Comparison of ENCODE assay signal across 18 cellular contexts in genomic region chr19:35117017-35117570, GRCh38. TPM values are rescaled to one million over a fixed set of nuclear protein-coding genes. Genes with fewer than 3 reads are reported as not detected.
DNase-seq lines count a peak whose midpoint lies in the region; ATAC-seq and TF ChIP-seq lines count a peak whose summit lies in the region.
"Had no signal": no experiment of that assay in that cellular context is flagged by ENCODE, and none has a peak within 500 bp of the region (broad histone marks: within the 10 kb centered on the region; RNA-seq: fewer than 3 reads in every experiment).

No MANE protein-coding gene starts in this region.

- peak overlapping the region; percentile 53 for H3K27ac Mint-ChIP-seq in Calu3 (ENCODE audit: unreplicated experiment)
- H3K27ac Mint-ChIP-seq: activated naive CD4-positive, alpha-beta T cell treated with anti-CD3 and anti-CD28 coated beads, Interleukin-2, amount 50 U/mL, for 72 hours; HFFc6 had no signal

- BruUV-seq in Calu3 (replicated peaks; lab: Mats Ljungman, UMichigan) = TSS peak; percentile 24

- no peak for TF ChIP-seq EP300 in esophagus muscularis mucosa (IDR thresholded peaks at IDR 0.05)

- H3K9me3 Mint-ChIP-seq in Calu3 (ENCODE audit: low read depth, unreplicated experiment) = no peaks in the 10 kb centered on the region
- H3K9me3 Mint-ChIP-seq: activated naive CD4-positive, alpha-beta T cell treated with anti-CD3 and anti-CD28 coated beads, Interleukin-2, amount 50 U/mL, for 72 hours; HFFc6 had no signal

- intact Hi-C loops in Calu3 (cut with micrococcal nuclease; ENCODE audit: unreplicated experiment) (no loop called here), esophagus muscularis mucosa (cut with DNase I) (no loop called here)

- H3K36me3 ChIP-seq in esophagus muscularis mucosa = no peaks in the 10 kb centered on the region

- H3K27me3 Mint-ChIP-seq in Calu3 (ENCODE audit: unreplicated experiment) = no peaks in the 10 kb centered on the region

- peaks cover 64% of the 10 kb centered on the region for H3K4me1 Mint-ChIP-seq in Calu3 (ENCODE audit: low read depth, unreplicated experiment)

- H3K4me3 Mint-ChIP-seq in Calu3 (ENCODE audit: low read depth, unreplicated experiment) = peak overlapping the region; percentile 74
- H3K4me3 Mint-ChIP-seq: HFFc6 had no signal

- CTCF ChIA-PET in Calu3 (lab: Charles Lee) = interaction anchor here (0.6 to 2.5 kb wide), 7 partner anchors 10 to 514 kb away, joined by 3 to 14 read pairs (median 5); no protein-coding TSS in a partner anchor
- CTCF ChIA-PET in RWPE1 (lab: Yijun Ruan, JAX) = interaction anchor here (1.3 to 3.9 kb wide), 3 partner anchors 10 to 49 kb away, joined by 3 to 37 read pairs (median 4); partner anchors contain the start of gene LGI4

- no peak for TF ChIP-seq POLR2A in esophagus muscularis mucosa (IDR thresholded peaks at IDR 0.05; ENCODE audit: low read depth)

- no peaks in the 10 kb centered on the region for H3K9me3 ChIP-seq in esophagus muscularis mucosa

- peaks cover 53% of the 10 kb centered on the region for H3K36me3 Mint-ChIP-seq in Calu3 (ENCODE audit: insufficient read depth, unreplicated experiment)
- H3K36me3 Mint-ChIP-seq: activated naive CD4-positive, alpha-beta T cell treated with anti-CD3 and anti-CD28 coated beads, Interleukin-2, amount 50 U/mL, for 72 hours had no signal

- H3K27ac ChIP-seq in RWPE1 (peak overlapping the region; percentile 100), esophagus muscularis mucosa (replicated peaks in 1 of 4) (peak overlapping the region; percentile 43 to 72 (median 58))
- H3K27ac ChIP-seq: HL-60 had no signal

- H3K4me1 ChIP-seq in esophagus muscularis mucosa = peaks cover 12 to 35% (median 24%) of the 10 kb centered on the region in 4 donors

- ATAC-seq in HG03342 (IDR thresholded peaks at IDR 0.05; ENCODE audit: unreplicated experiment) = no peak
- ATAC-seq: activated naive CD4-positive, alpha-beta T cell treated with anti-CD3 and anti-CD28 coated beads, Interleukin-2, amount 50 U/mL, for 72 hours; left lobe of liver had no signal

- WGBS in esophagus muscularis mucosa = 86% methylated on average over 6 of the region's 9 CpGs

- POLR2A ChIA-PET in RWPE1 (lab: Yijun Ruan, JAX; ENCODE audit: low non-redundant PET) = interaction anchor here (1.2 kb wide), 1 partner anchor 37 kb away, joined by 3 read pairs; no protein-coding TSS in a partner anchor

- TF ChIP-seq CTCF in Calu3 (IDR thresholded peaks at IDR 0.05; ENCODE audit: unreplicated experiment) (no peak), RWPE1 (conservative IDR thresholded peaks at IDR 0.05; ENCODE audit: low read depth) (no peak), esophagus muscularis mucosa (IDR thresholded peaks at IDR 0.05) (no peak)

- no peaks in the 10 kb centered on the region for H3K27me3 ChIP-seq in esophagus muscularis mucosa

- DNase-seq in Calu3 = no peak
- no peak for DNase-seq in RWPE1 (ENCODE audit: low spot score)
- no peak for DNase-seq in esophagus muscularis mucosa (ENCODE audit: extremely low spot score)
- DNase-seq in retina = peak; percentile 65
- no peak for DNase-seq in Kasumi-1 (lab: John Stamatoyannopoulos, UW)
- DNase-seq in stimulated activated CD4-positive, alpha-beta T cell treated with anti-CD3 and anti-CD28 coated beads, Interleukin-15, amount 100 ng/mL, for 24 hours = no peak
- no peak for DNase-seq in GDM1 (lab: John Stamatoyannopoulos, UW)
- DNase-seq: activated CD4-positive, CD25-positive, alpha-beta regulatory T cell treated with anti-CD3 and anti-CD28 coated beads, Interleukin-2, amount 50 U/mL, for 72 hours; activated T-cell treated with anti-CD3 and anti-CD28 coated beads for 4 hours; DMS79 treated with DMSO at 0.1 percent for 48 hours; HFFc6 had no signal

- peak overlapping the region; percentile 26 to 44 (median 30) for H3K4me3 ChIP-seq in esophagus muscularis mucosa

RNA-seq across cellular contexts. Expression of gene FXYD3, which starts 1.5 kb away (rescaled TPM):
- total RNA-seq in Calu3 (2022) (183 and 291 TPM in 2 replicates), esophagus muscularis mucosa (1 to 10 TPM in 3 of 4 donors, under 1 TPM in 1; 0.83 to 3.8 (median 3.1) TPM)
- total RNA-seq: activated naive CD4-positive, alpha-beta T cell treated with anti-CD3 and anti-CD28 coated beads, Interleukin-2, amount 50 U/mL, for 72 hours; cardiac septum; endothelial cell of umbilical vein; HFFc6; LHCN-M2 had no signal

RNA-seq across cellular contexts. Expression of gene LGI4, which starts 17.8 kb away (rescaled TPM):
- total RNA-seq in Calu3 (2022) (0.42 and 0.68 TPM in 2 replicates), esophagus muscularis mucosa (10 to 100 TPM; 32.0 to 58.6 (median 49.2) TPM)
- total RNA-seq: endothelial cell of umbilical vein, LHCN-M2 had no signal

RNA-seq across cellular contexts. Expression of gene FXYD1, which starts 21.5 kb away (rescaled TPM):
- total RNA-seq in Calu3 (2022) (1.6 and 2.0 TPM in 2 replicates), esophagus muscularis mucosa (10 to 100 TPM; 44.4 to 92.6 (median 70.7) TPM)
- total RNA-seq: endothelial cell of umbilical vein, LHCN-M2 had no signal

RNA-seq across cellular contexts. Expression of gene FXYD7, which starts 26.0 kb away (rescaled TPM):
- total RNA-seq in Calu3 (2022) (0.90 and 1.3 TPM in 2 replicates), esophagus muscularis mucosa (under 1 TPM in 1 of 4 donors, not detected in 3; 0.71 TPM)
- total RNA-seq: cardiac septum, endothelial cell of umbilical vein, LHCN-M2 had no signal

RNA-seq across cellular contexts. Expression of gene FXYD5, which starts 37.4 kb away (rescaled TPM):
- total RNA-seq in Calu3 (2022) = 760 and 802 TPM in 2 replicates
- total RNA-seq in esophagus muscularis mucosa = 10 to 100 TPM; 26.6 to 49.3 (median 43.0) TPM

Comparison
In these comparisons a context has a peak if more than half of its experiments do, and no peak if none do; other contexts are left out.
1. RNA of gene FXYD3, which starts 1.5 kb away (total RNA-seq): 183 to 291 TPM in Calu3; 0.83 to 3.8 TPM in esophagus muscularis mucosa; every median in the first group is over 10 times any median in the second.
2. RNA of gene LGI4, which starts 17.8 kb away (total RNA-seq): 32.0 to 58.6 TPM in esophagus muscularis mucosa; 0.42 to 0.68 TPM in Calu3; every median in the first group is over 10 times any median in the second.
3. RNA of gene FXYD1, which starts 21.5 kb away (total RNA-seq): 44.4 to 92.6 TPM in esophagus muscularis mucosa; 1.6 to 2.0 TPM in Calu3; every median in the first group is over 10 times any median in the second.